Comparison of ENCODE assay signal across 8 cellular contexts in genomic region chr2:24489942-24490673, GRCh38. TPM values are rescaled to one million over a fixed set of nuclear protein-coding genes. Genes with fewer than 3 reads are reported as not detected.
A peak's percentile ranks its signal among the peaks of the same experiment; 100 is the strongest.
DNase-seq lines count a peak whose midpoint lies in the region; ATAC-seq lines count a peak whose summit lies in the region.

No MANE protein-coding gene starts in this region.

- H3K27ac ChIP-seq in Karpas-422 (ENCODE audit: low read length), result no peak overlapping the region
- H3K27ac ChIP-seq in adipose tissue (ENCODE audit: low read depth, low read length), result peak overlapping the region; percentile 4

- no peaks in the 10 kb centered on the region for H3K36me3 ChIP-seq in Karpas-422 (ENCODE audit: insufficient read depth, low read length)

- H3K4me1 Mint-ChIP-seq in stimulated activated memory B cell treated with anti-CD40 and anti-IgM and Interleukin-4, amounts not matched to agents 10 μg/mL and 1 μg/mL and 100 μg/mL, for 72 hours, result peaks cover 52% of the 10 kb centered on the region

- peak overlapping the region; percentile 76 for H3K4me2 ChIP-seq in Karpas-422 (ENCODE audit: low read depth, low read length, poor library complexity, severe bottlenecking)

- no peaks in the 10 kb centered on the region for H3K9me3 ChIP-seq in Karpas-422 (ENCODE audit: low read length)

- DNase-seq in EH (ENCODE audit: low read depth) (peak; percentile 48), Karpas-422 (no peak), iris pigment epithelial cell (ENCODE audit: low read depth) (peak; percentile 39), ureter (ENCODE audit: low spot score) (no peak)

- H3K27ac Mint-ChIP-seq in stimulated activated memory B cell treated with anti-CD40 and anti-IgM and Interleukin-4, amounts not matched to agents 10 μg/mL and 1 μg/mL and 100 μg/mL, for 72 hours, result peak overlapping the region; percentile 95

- ATAC-seq in stimulated activated memory B cell treated with anti-CD40 and anti-IgM and Interleukin-4, amounts not matched to agents 10 μg/mL and 1 μg/mL and 100 μg/mL, for 72 hours, result no peak
- ATAC-seq in GM18520 (IDR thresholded peaks at IDR 0.05; ENCODE audit: unreplicated experiment), result no peak
- no peak for ATAC-seq in activated CD4-positive, CD25-positive, alpha-beta regulatory T cell treated with anti-CD3 and anti-CD28 coated beads, Interleukin-2, amount 50 U/mL, for 24 hours

- H3K27me3 ChIP-seq in Karpas-422 (ENCODE audit: low read length), result no peaks in the 10 kb centered on the region

- no peaks in the 10 kb centered on the region for H3K79me2 ChIP-seq in Karpas-422 (ENCODE audit: low read length)

- no peaks in the 10 kb centered on the region for H3K9me2 ChIP-seq in Karpas-422 (replicated peaks; ENCODE audit: insufficient read depth, low read length)

- H3K4me1 ChIP-seq in Karpas-422 (ENCODE audit: low read length), result peaks cover 20% of the 10 kb centered on the region

- H3K36me3 Mint-ChIP-seq in stimulated activated memory B cell treated with anti-CD40 and anti-IgM and Interleukin-4, amounts not matched to agents 10 μg/mL and 1 μg/mL and 100 μg/mL, for 72 hours, result no peaks in the 10 kb centered on the region

- H3K9ac ChIP-seq in Karpas-422 (ENCODE audit: low read length), result peak overlapping the region; percentile 77

- peak overlapping the region; percentile 99 for H3K4me3 Mint-ChIP-seq in stimulated activated memory B cell treated with anti-CD40 and anti-IgM and Interleukin-4, amounts not matched to agents 10 μg/mL and 1 μg/mL and 100 μg/mL, for 72 hours

- peak overlapping the region; percentile 94 for H2AFZ ChIP-seq in Karpas-422 (ENCODE audit: low read length)

- H3K9me3 Mint-ChIP-seq in stimulated activated memory B cell treated with anti-CD40 and anti-IgM and Interleukin-4, amounts not matched to agents 10 μg/mL and 1 μg/mL and 100 μg/mL, for 72 hours, result no peaks in the 10 kb centered on the region

- 35 to 43% (median 42%) methylated on average over 19 of the region's 19 CpGs for WGBS in adipose tissue, 3 donors

- no peaks in the 10 kb centered on the region for H3K27me3 Mint-ChIP-seq in stimulated activated memory B cell treated with anti-CD40 and anti-IgM and Interleukin-4, amounts not matched to agents 10 μg/mL and 1 μg/mL and 100 μg/mL, for 72 hours

- 0 out of 2 replicates have a peak, but pooled peaks cover 8% of the 10 kb centered on the region for H4K20me1 ChIP-seq in Karpas-422 (ENCODE audit: insufficient read depth, low read depth, low read length)

- peak overlapping the region; percentile 69 for H3K4me3 ChIP-seq in Karpas-422 (ENCODE audit: low read length)

RNA-seq across cellular contexts. Expression of gene NCOA1, which starts 0.9 kb away (rescaled TPM):
- 4.1 and 5.4 TPM in 2 replicates for total RNA-seq in Karpas-422 (2014; rRNA removed; shearing (Covaris generic); ENCODE audit: low replicate concordance)
- polyA plus RNA-seq in adipose tissue, result 10 to 100 TPM in 2 of 3 donors, 1 to 10 TPM in 1; 7.3 to 17.9 (median 15.0) TPM
- total RNA-seq in ureter, result 69.9 TPM

Comparison
In these comparisons a context has a peak if more than half of its experiments do, and no peak if none do; other contexts are left out.
1. DNase-seq: peak in EH (single experiment) and iris pigment epithelial cell (single experiment); none in Karpas-422 (single experiment) and ureter (single experiment).
2. RNA of gene NCOA1, which starts 0.9 kb away (total RNA-seq): 69.9 TPM in ureter (single experiment); 4.1 to 5.4 TPM in Karpas-422; every median in the first group is over 10 times any median in the second.